1 cellular context compared by ENCODE assay signal in genomic region chr14:64914237-64914971, GRCh38.
A peak's percentile ranks its signal among the peaks of the same experiment; 100 is the strongest.
TF ChIP-seq lines count a peak whose summit lies in the region.

Gene CHURC1, plus strand, starts transcription at chr14:64914455. Its CDS starts 41 bp downstream, at chr14:64914496.

TF ChIP-seq in HepG2, 621 proteins besides CTCF, POLR2A, EP300 and RAD21 (continued from another document and continues in another):
- TF ChIP-seq PAXIP1 (CRISPR knock-in tag; conservative IDR thresholded peaks at IDR 0.05) (0 out of 2 replicates have a peak, but pooled peaks have one; percentile 12), ARNT (IDR thresholded peaks at IDR 0.05) (no peak), NFYC (CRISPR knock-in tag; IDR thresholded peaks at IDR 0.05) (no peak), RFX5 (IDR thresholded peaks at IDR 0.05; ENCODE audit: low read depth, low read length) (no peak), HDAC2 (CRISPR knock-in tag; IDR thresholded peaks at IDR 0.05) (peak; percentile 48; the same call in 1 of the 2 replicates), NR2F6 (IDR thresholded peaks at IDR 0.05) (no peak), NR2F6 (CRISPR knock-in tag; IDR thresholded peaks at IDR 0.05) (0 out of 2 replicates have a peak, but pooled peaks have one; percentile 20), AGO2 (optimal IDR thresholded peaks at IDR 0.05; ENCODE audit: low read depth, low read length) (peak; percentile 76), ZBTB10 (CRISPR knock-in tag; IDR thresholded peaks at IDR 0.05; ENCODE audit: borderline replicate concordance) (no peak), NR0B2 (CRISPR knock-in tag; IDR thresholded peaks at IDR 0.05) (no peak), ZFP62 (CRISPR knock-in tag; IDR thresholded peaks at IDR 0.05) (no peak), ZNF569 (CRISPR knock-in tag; IDR thresholded peaks at IDR 0.05; ENCODE audit: borderline replicate concordance) (no peak), ZUFSP (CRISPR knock-in tag; IDR thresholded peaks at IDR 0.05; ENCODE audit: borderline replicate concordance) (no peak), ZNF883 (CRISPR knock-in tag; IDR thresholded peaks at IDR 0.05; ENCODE audit: not compliant biosample characterization) (peak; percentile 61), ZNF614 (CRISPR knock-in tag; IDR thresholded peaks at IDR 0.05; ENCODE audit: borderline replicate concordance) (peak; percentile 27; the same call in 1 of the 2 replicates), ZFX (CRISPR knock-in tag; IDR thresholded peaks at IDR 0.05; ENCODE audit: low read depth) (peak; percentile 81), CHD2 (IDR thresholded peaks at IDR 0.05; ENCODE audit: low read depth, low read length) (peak; percentile 96), AKNA (CRISPR knock-in tag; IDR thresholded peaks at IDR 0.05; ENCODE audit: borderline replicate concordance) (no peak), ZBTB1 (CRISPR knock-in tag; IDR thresholded peaks at IDR 0.05; ENCODE audit: borderline replicate concordance) (no peak), KMT2B (CRISPR knock-in tag; IDR thresholded peaks at IDR 0.05) (peak; percentile 88), IRF1 (CRISPR knock-in tag; IDR thresholded peaks at IDR 0.05; ENCODE audit: low read depth) (no peak), SRF (IDR thresholded peaks at IDR 0.05; ENCODE audit: low read depth, low read length) (no peak), ZNF513 (CRISPR knock-in tag; conservative IDR thresholded peaks at IDR 0.05) (no peak), ELF4 (CRISPR knock-in tag; IDR thresholded peaks at IDR 0.05; ENCODE audit: borderline replicate concordance) (peak; percentile 86; the same call in 1 of the 2 replicates), ZNF792 (CRISPR knock-in tag; IDR thresholded peaks at IDR 0.05) (no peak), ZNF414 (CRISPR knock-in tag; IDR thresholded peaks at IDR 0.05) (no peak), ZNF720 (CRISPR knock-in tag; IDR thresholded peaks at IDR 0.05) (no peak), IKZF5 (CRISPR knock-in tag; IDR thresholded peaks at IDR 0.05) (peak; percentile 47; the same call in 1 of the 2 replicates), ZNF800 (CRISPR knock-in tag; IDR thresholded peaks at IDR 0.05) (no peak), MTF1 (CRISPR knock-in tag; IDR thresholded peaks at IDR 0.05) (no peak), ZBTB44 (CRISPR knock-in tag; IDR thresholded peaks at IDR 0.05) (no peak), ZBTB34 (CRISPR knock-in tag; IDR thresholded peaks at IDR 0.05) (no peak)
